ENCODE assay signal across 11 cellular contexts in genomic region chr12:47268501-47269459, GRCh38.
A peak's percentile ranks its signal among the peaks of the same experiment; 100 is the strongest.
DNase-seq lines count a peak whose midpoint lies in the region; ATAC-seq, FAIRE-seq and TF ChIP-seq lines count a peak whose summit lies in the region.
"Had no signal": no experiment of that assay in that cellular context is flagged by ENCODE, and none has a peak within 500 bp of the region (broad histone marks: within the 10 kb centered on the region; RNA-seq: fewer than 3 reads in every experiment).

No MANE protein-coding gene starts in this region.

- H3K36me3 ChIP-seq in K562 (ENCODE audit: control insufficient read depth, insufficient read depth, low read length), result no peaks in the 10 kb centered on the region
- H3K36me3 ChIP-seq in transverse colon, result no peaks in the 10 kb centered on the region
- H3K36me3 ChIP-seq: cardiac muscle cell had no signal

- POLR2A ChIA-PET in K562 (lab: Yijun Ruan, JAX), result interaction anchor here (0.7 to 1.4 kb wide), 4 partner anchors 9 to 53 kb away, joined by 3 to 5 read pairs (median 3); no protein-coding TSS in a partner anchor

- intact Hi-C loops in K562 (cut with micrococcal nuclease) (no loop called here), transverse colon (cut with DNase I; ENCODE audit: low total_unique reads) (no loop called here)

- no peaks in the 10 kb centered on the region for H3K9me3 ChIP-seq in K562 (replicated peaks; ENCODE audit: control insufficient read depth, insufficient read depth, low read depth, low read length)
- H3K9me3 ChIP-seq in transverse colon, result no peaks in the 10 kb centered on the region

- H3K9ac ChIP-seq in K562 (ENCODE audit: insufficient read depth in 1 of 2, low read depth in 2 of 2, low read length in 2 of 2), result no peak overlapping the region

- peak overlapping the region; percentile 37 for H2AFZ ChIP-seq in K562 (ENCODE audit: low read depth, low read length)

- no peak overlapping the region for H3K4me2 ChIP-seq in K562 (ENCODE audit: insufficient read depth, low read length)

- ATAC-seq in HG03175 (IDR thresholded peaks at IDR 0.05; ENCODE audit: unreplicated experiment), result peak; percentile 90
- ATAC-seq in K562, result 0 out of 3 replicates have a peak, but pooled peaks have one; percentile 14
- ATAC-seq: left cardiac atrium had no signal

- H3K9me1 ChIP-seq in K562 (ENCODE audit: control insufficient read depth, insufficient read depth, low read length), result no peaks in the 10 kb centered on the region

- no peak overlapping the region for H3K4me3 ChIP-seq in GM12864 (ENCODE audit: low read depth, low read length)
- no peak overlapping the region for H3K4me3 ChIP-seq in K562
- no peak overlapping the region for H3K4me3 ChIP-seq in transverse colon
- H3K4me3 ChIP-seq: cardiac muscle cell had no signal

- CTCF ChIA-PET in K562 (lab: Yijun Ruan, JAX; ENCODE audit: low intra/inter-chr PET ratio), result no interaction called here

- in situ Hi-C loops in K562 (cut with MboI) (no loop called here), transverse colon (cut with MboI; ENCODE audit: low pct_ligation_motif_present in 1 of 4, low pct_unique_long_range_greater_than_20kb in 1 of 4, low sequenced_read_pairs in 3 of 4) (no loop called here)

- peak; percentile 59 for FAIRE-seq in K562 (lab: Jason Lieb, UNC)

- H3K79me2 ChIP-seq in K562 (ENCODE audit: control insufficient read depth, insufficient read depth, low read length), result no peaks in the 10 kb centered on the region

- TF ChIP-seq EP300 in K562 (IDR thresholded peaks at IDR 0.05; ENCODE audit: low read length), result no peak
- TF ChIP-seq EP300 in transverse colon (IDR thresholded peaks at IDR 0.05; ENCODE audit: low read depth), result no peak

- TF ChIP-seq RAD21 in K562 (CRISPR knock-in tag; conservative IDR thresholded peaks at IDR 0.05 in 1 of 2, IDR thresholded peaks at IDR 0.05 in 1 of 2), result no peak

- WGBS in K562 (ENCODE audit: insufficient coverage, low coverage, missing lambda C conversion rate), result 78% methylated on average over 13 of the region's 13 CpGs
- WGBS in transverse colon (ENCODE audit: low coverage in 1 of 2), 2 donors, result 0 to 77% methylated on average over 1 to 13 of the region's 13 CpGs

- DNase-seq in GM12864 (ENCODE audit: low read depth) (peak; percentile 43), GM20000 (ENCODE audit: low spot score) (peak; percentile 34), K562 (ENCODE audit: extremely low read depth in 1 of 4, low spot score in 3 of 4) (no peak), transverse colon (no peak), islet precursor cell (no peak), medulla oblongata (ENCODE audit: extremely low spot score) (no peak), retina (no peak)
- DNase-seq: DMS53, left cardiac atrium had no signal

- TF ChIP-seq CTCF in GM12864 (IDR thresholded peaks at IDR 0.05; ENCODE audit: low read depth, low read length, missing control alignments), result no peak
- TF ChIP-seq CTCF in GM20000 (IDR thresholded peaks at IDR 0.05; ENCODE audit: extremely low read depth, missing control alignments), result no peak
- no peak for TF ChIP-seq CTCF in K562 (IDR thresholded peaks at IDR 0.05 in 2 of 3, conservative IDR thresholded peaks at IDR 0.05 in 1 of 3; ENCODE audit: insufficient read depth in 2 of 3, low read depth in 1 of 3, low read length in 3 of 3)
- no peak for TF ChIP-seq CTCF in transverse colon (IDR thresholded peaks at IDR 0.05)

- H3K4me1 ChIP-seq in K562 (replicated peaks in 1 of 2; ENCODE audit: control insufficient read depth in 2 of 2, insufficient read depth in 2 of 2, low read length in 2 of 2) (peaks cover 0 to 44% of the 10 kb centered on the region in 2 experiments; a peak in 4 of 5 replicates), transverse colon (peaks cover 0 to 10% (median 0%) of the 10 kb centered on the region in 4 donors)

- H4K20me1 ChIP-seq in K562 (replicated peaks; ENCODE audit: control insufficient read depth, insufficient read depth, low read length), result no peaks in the 10 kb centered on the region

- no peaks in the 10 kb centered on the region for H3K27me3 ChIP-seq in K562 (ENCODE audit: control insufficient read depth in 2 of 2, insufficient read depth in 2 of 2, low read length in 2 of 2)
- no peaks in the 10 kb centered on the region for H3K27me3 ChIP-seq in transverse colon
- H3K27me3 ChIP-seq: cardiac muscle cell had no signal

- H3K27ac ChIP-seq in K562 (ENCODE audit: extremely low read depth, low read depth, low read length), result peak overlapping the region; percentile 33; the same call in 1 of the 3 replicates
- H3K27ac ChIP-seq in transverse colon, result peak overlapping the region in 2 of 4 donors; percentile 23 to 54
- H3K27ac ChIP-seq: cardiac muscle cell had no signal

- no TSS peak for BruUV-seq in K562 (replicated peaks; lab: Mats Ljungman, UMichigan)

- no peak for TF ChIP-seq POLR2A in K562 (conservative IDR thresholded peaks at IDR 0.05)
- no peak for TF ChIP-seq POLR2A in transverse colon (IDR thresholded peaks at IDR 0.05)

TF ChIP-seq in K562, 482 proteins besides CTCF, POLR2A, EP300 and RAD21:
- TF ChIP-seq NRF1 (conservative IDR thresholded peaks at IDR 0.05 in 1 of 2, IDR thresholded peaks at IDR 0.05 in 1 of 2) (no peak), TARDBP (IDR thresholded peaks at IDR 0.05) (no peak), ZNF449 (CRISPR knock-in tag; IDR thresholded peaks at IDR 0.05) (no peak), TFAM (CRISPR knock-in tag; conservative IDR thresholded peaks at IDR 0.05) (no peak), ZNF282 (CRISPR knock-in tag; IDR thresholded peaks at IDR 0.05) (no peak), ELF2 (CRISPR knock-in tag; IDR thresholded peaks at IDR 0.05) (no peak), ZFP30 (CRISPR knock-in tag; IDR thresholded peaks at IDR 0.05; ENCODE audit: borderline replicate concordance) (no peak), ZNF76 (CRISPR knock-in tag; IDR thresholded peaks at IDR 0.05; ENCODE audit: borderline replicate concordance) (no peak), ZNF639 (CRISPR knock-in tag; conservative IDR thresholded peaks at IDR 0.05 in 1 of 2, IDR thresholded peaks at IDR 0.05 in 1 of 2) (no peak), ZFPM2 (CRISPR knock-in tag; IDR thresholded peaks at IDR 0.05) (no peak), DNMT1 (IDR thresholded peaks at IDR 0.05) (no peak), THAP12 (CRISPR knock-in tag; IDR thresholded peaks at IDR 0.05) (no peak), HMBOX1 (IDR thresholded peaks at IDR 0.05) (peak; percentile 77; the same call in 1 of the 2 replicates), TRIM24 (IDR thresholded peaks at IDR 0.05) (0 out of 4 replicates have a peak, but pooled peaks of 1 of the 2 experiments have one; percentile 6)

Comparison
In these comparisons a context has a peak if more than half of its experiments do, and no peak if none do; other contexts are left out.
1. DNase-seq: peak in GM12864 (single experiment) and GM20000 (single experiment); none in K562 (0 of 4), transverse colon (single experiment), islet precursor cell (single experiment), medulla oblongata (single experiment) and retina (single experiment).